Comparison of ENCODE assay signal across 15 cellular contexts in genomic region chr3:182484682-182485081, GRCh38.
DNase-seq lines count a peak whose midpoint lies in the region; ATAC-seq and TF ChIP-seq lines count a peak whose summit lies in the region.
"Had no signal": no experiment of that assay in that cellular context is flagged by ENCODE, and none has a peak within 500 bp of the region (broad histone marks: within the 10 kb centered on the region; RNA-seq: fewer than 3 reads in every experiment).

No MANE protein-coding gene starts in this region.

- no peak overlapping the region for H3K9ac ChIP-seq in smooth muscle cell (ENCODE audit: low read depth)
- H3K9ac ChIP-seq: BLaER1 treated with 17β-estradiol and CSF1 and Interleukin-3, amounts not matched to agents 10 nM and 100 nM; GM23248 had no signal

- POLR2A ChIA-PET in WTC11 (lab: Charles Lee), result no interaction called here

- TF ChIP-seq CTCF in WTC11 (IDR thresholded peaks at IDR 0.05) (no peak), smooth muscle cell (IDR thresholded peaks at IDR 0.05; ENCODE audit: borderline replicate concordance, insufficient read depth, poor library complexity, severe bottlenecking) (no peak)

- ATAC-seq in WTC11 (no peak; the same call in 1 of the 2 replicates), HG03045 (IDR thresholded peaks at IDR 0.05; ENCODE audit: unreplicated experiment) (no peak)
- ATAC-seq: Panc1, SK-N-SH treated with all-trans-retinoic acid at 6 μM for 48 hours had no signal

- no peaks in the 10 kb centered on the region for H3K27me3 ChIP-seq in smooth muscle cell (ENCODE audit: low read depth)
- H3K27me3 ChIP-seq: BLaER1 treated with 17β-estradiol and CSF1 and Interleukin-3, amounts not matched to agents 10 nM and 100 nM had no signal

- no peaks in the 10 kb centered on the region for H3F3A ChIP-seq in smooth muscle cell (ENCODE audit: low read depth)

- no peak overlapping the region for H3K4me3 ChIP-seq in smooth muscle cell
- H3K4me3 ChIP-seq: BLaER1 treated with 17β-estradiol and CSF1 and Interleukin-3, amounts not matched to agents 10 nM and 100 nM; GM23248 had no signal

- H4K20me1 ChIP-seq in smooth muscle cell (ENCODE audit: low read depth), result no peaks in the 10 kb centered on the region
- H4K20me1 ChIP-seq: BLaER1 treated with 17β-estradiol and CSF1 and Interleukin-3, amounts not matched to agents 10 nM and 100 nM had no signal

- H3K36me3 Mint-ChIP-seq in WTC11, result no peaks in the 10 kb centered on the region

- peaks cover 19% of the 10 kb centered on the region for H3K4me1 ChIP-seq in smooth muscle cell (ENCODE audit: low read depth)

- H3K36me3 ChIP-seq in smooth muscle cell (ENCODE audit: low read depth), result no peaks in the 10 kb centered on the region
- H3K36me3 ChIP-seq: BLaER1 treated with 17β-estradiol and CSF1 and Interleukin-3, amounts not matched to agents 10 nM and 100 nM had no signal

- no peaks in the 10 kb centered on the region for H3K9me3 ChIP-seq in smooth muscle cell (replicated peaks; ENCODE audit: low read depth)

- H3K4me2 ChIP-seq in smooth muscle cell, result no peak overlapping the region
- H3K4me2 ChIP-seq: BLaER1 treated with 17β-estradiol and CSF1 and Interleukin-3, amounts not matched to agents 10 nM and 100 nM had no signal

- H3K79me2 ChIP-seq in smooth muscle cell (ENCODE audit: low read depth), result no peaks in the 10 kb centered on the region

- CTCF ChIA-PET in WTC11 (lab: Charles Lee), result no interaction called here

- no peak overlapping the region for H3K27ac Mint-ChIP-seq in WTC11
- H3K27ac Mint-ChIP-seq: HFFc6 had no signal

- H3K9me3 Mint-ChIP-seq in WTC11, result no peaks in the 10 kb centered on the region; the same call in 1 of the 2 replicates

- peaks cover 30% of the 10 kb centered on the region for H3K4me1 Mint-ChIP-seq in WTC11

- WGBS in smooth muscle cell (ENCODE audit: low lambda C conversion rate), result 85% methylated on average over 4 of the region's 4 CpGs

- H3K27me3 Mint-ChIP-seq in WTC11 (ENCODE audit: low read depth), result no peaks in the 10 kb centered on the region

- peak; percentile 30 for DNase-seq in NCI-H2029 (lab: John Stamatoyannopoulos, UW)
- DNase-seq in NCI-H2029 treated with DMSO at 0.1 percent for 48 hours (lab: John Stamatoyannopoulos, UW), result no peak
- peak; percentile 99 for DNase-seq in NCI-H2107 treated with DMSO at 0.1 percent for 48 hours (lab: John Stamatoyannopoulos, UW; ENCODE audit: unreplicated experiment)
- DNase-seq in WTC11 (ENCODE audit: low spot score), result no peak
- DNase-seq in smooth muscle cell (lab: John Stamatoyannopoulos, UW; ENCODE audit: unreplicated experiment), result no peak
- DNase-seq in SIG-M5 (lab: John Stamatoyannopoulos, UW), result no peak
- DNase-seq in middle frontal gyrus (ENCODE audit: extremely low spot score, low spot score), result no peak
- DNase-seq: GM23248, HFFc6, NCI-H524 treated with DMSO at 0.1 percent for 48 hours, Right ventricle myocardium superior had no signal

- H3K4me3 Mint-ChIP-seq in WTC11, result no peak overlapping the region
- H3K4me3 Mint-ChIP-seq: HFFc6 had no signal

- no peak overlapping the region for H2AFZ ChIP-seq in smooth muscle cell (ENCODE audit: low read depth)
- H2AFZ ChIP-seq: GM23248 had no signal

- H3K27ac ChIP-seq in smooth muscle cell (ENCODE audit: low read depth), result peak overlapping the region; percentile 65
- H3K27ac ChIP-seq: BLaER1 treated with 17β-estradiol and CSF1 and Interleukin-3, amounts not matched to agents 10 nM and 100 nM; GM23248 had no signal

TF ChIP-seq in WTC11, 78 proteins besides CTCF, POLR2A, EP300 and RAD21:
- peak; percentile 65 for TF ChIP-seq USF2 (CRISPR knock-in tag; IDR thresholded peaks at IDR 0.05)
- TF ChIP-seq EMX1 (CRISPR knock-in tag; IDR thresholded peaks at IDR 0.05), result no peak
- TF ChIP-seq SP1 (CRISPR knock-in tag; conservative IDR thresholded peaks at IDR 0.05), result no peak
- no peak for TF ChIP-seq NFATC4 (CRISPR knock-in tag; IDR thresholded peaks at IDR 0.05)
- no peak for TF ChIP-seq ZNF281 (CRISPR knock-in tag; IDR thresholded peaks at IDR 0.05)

Comparison
In these comparisons a context has a peak if more than half of its experiments do, and no peak if none do; other contexts are left out.
1. DNase-seq: peak in NCI-H2029 (single experiment) and NCI-H2107 treated with DMSO at 0.1 percent for 48 hours (single experiment); none in NCI-H2029 treated with DMSO at 0.1 percent for 48 hours (single experiment), WTC11 (single experiment), smooth muscle cell (single experiment), SIG-M5 (single experiment) and middle frontal gyrus (single experiment).